ENCODE assay signal across 19 cellular contexts in the genomic region with DNA sequence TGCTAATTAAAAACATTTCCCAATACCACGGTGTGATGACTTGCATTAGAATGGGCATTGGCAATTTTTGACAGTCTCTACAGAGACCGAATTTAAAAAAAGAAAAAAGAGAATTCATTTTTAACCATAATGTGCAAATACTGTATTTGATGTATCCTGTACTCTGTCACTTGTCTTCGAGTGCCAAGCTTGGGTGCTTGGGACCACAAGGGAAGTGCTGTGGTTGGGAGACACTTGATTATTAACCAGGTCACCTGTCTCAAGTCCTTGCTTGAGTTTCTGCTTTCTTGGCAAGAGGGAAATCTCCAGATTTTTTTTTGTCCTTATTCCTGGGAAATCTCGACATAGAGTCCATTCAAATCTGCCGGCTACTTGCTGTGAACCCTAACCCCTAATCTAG.
DNase-seq lines count a peak whose midpoint lies in the region; ATAC-seq and FAIRE-seq lines count a peak whose summit lies in the region.
"Had no signal": no experiment of that assay in that cellular context is flagged by ENCODE, and none has a peak within 500 bp of the region (broad histone marks: within the 10 kb centered on the region; RNA-seq: fewer than 3 reads in every experiment).

No MANE protein-coding gene starts in this region.

- FAIRE-seq in GM19239 (lab: Jason Lieb, UNC), result peak; percentile 79

- H3K4me1 Mint-ChIP-seq in activated T-cell treated with anti-CD3 and anti-CD28 coated beads, Interleukin-2, amount 50 U/mL, for 24 hours (ENCODE audit: low read depth), result no peaks in the 10 kb centered on the region
- H3K4me1 Mint-ChIP-seq: neural crest cell had no signal

- H3K27me3 Mint-ChIP-seq in activated T-cell treated with anti-CD3 and anti-CD28 coated beads, Interleukin-2, amount 50 U/mL, for 24 hours, result no peaks in the 10 kb centered on the region

- ATAC-seq in GM21786 (IDR thresholded peaks at IDR 0.05; ENCODE audit: unreplicated experiment), result peak; percentile 75
- peak; percentile 95 for ATAC-seq in HG03108 (IDR thresholded peaks at IDR 0.05; ENCODE audit: unreplicated experiment)
- ATAC-seq: activated CD4-positive, CD25-positive, alpha-beta regulatory T cell treated with anti-CD3 and anti-CD28 coated beads, Interleukin-2, amount 50 U/mL, for 24 hours had no signal

- peaks cover 3% of the 10 kb centered on the region for H3K9me3 Mint-ChIP-seq in activated T-cell treated with anti-CD3 and anti-CD28 coated beads, Interleukin-2, amount 50 U/mL, for 24 hours
- H3K9me3 Mint-ChIP-seq: endodermal cell had no signal

- no peak overlapping the region for H3K4me3 Mint-ChIP-seq in activated T-cell treated with anti-CD3 and anti-CD28 coated beads, Interleukin-2, amount 50 U/mL, for 24 hours
- H3K4me3 Mint-ChIP-seq: endodermal cell, neural crest cell had no signal

- DNase-seq in GM19239 (ENCODE audit: insufficient read length, low spot score) (no peak), NCI-H1694 treated with DMSO at 0.1 percent for 48 hours (lab: John Stamatoyannopoulos, UW) (no peak), ureter (ENCODE audit: low spot score) (no peak)
- no peak for DNase-seq in activated T-cell treated with anti-CD3 and anti-CD28 coated beads, Interleukin-2, amount 50 U/mL, for 24 hours
- DNase-seq in NK-92 treated with Interleukin-12 subunit alpha and Interleukin-12 subunit beta, amount 100 ng/mL, for 24 hours (lab: John Stamatoyannopoulos, UW), result no peak
- DNase-seq: activated gamma-delta T cell treated with Interleukin-2 at 50 U/mL for 16 hours; C1 segment of cervical spinal cord; DMS153; endodermal cell; GOT3; hypothalamus; NCI-H446 treated with DMSO at 0.1 percent for 48 hours; stimulated activated CD4-positive, alpha-beta T cell treated with anti-CD3 and anti-CD28 coated beads, Interleukin-12 subunit alpha, Interleukin-12 subunit beta, amount 100 ng/mL, for 4 hours; stimulated activated naive CD4-positive, alpha-beta T cell; trophoblast cell had no signal

- H3K36me3 Mint-ChIP-seq in activated T-cell treated with anti-CD3 and anti-CD28 coated beads, Interleukin-2, amount 50 U/mL, for 24 hours (ENCODE audit: low read depth), result no peaks in the 10 kb centered on the region

- no peak overlapping the region for H3K27ac Mint-ChIP-seq in activated T-cell treated with anti-CD3 and anti-CD28 coated beads, Interleukin-2, amount 50 U/mL, for 24 hours
- H3K27ac Mint-ChIP-seq: endodermal cell had no signal
